Comparison of ENCODE assay signal across 8 cellular contexts in the genomic region with DNA sequence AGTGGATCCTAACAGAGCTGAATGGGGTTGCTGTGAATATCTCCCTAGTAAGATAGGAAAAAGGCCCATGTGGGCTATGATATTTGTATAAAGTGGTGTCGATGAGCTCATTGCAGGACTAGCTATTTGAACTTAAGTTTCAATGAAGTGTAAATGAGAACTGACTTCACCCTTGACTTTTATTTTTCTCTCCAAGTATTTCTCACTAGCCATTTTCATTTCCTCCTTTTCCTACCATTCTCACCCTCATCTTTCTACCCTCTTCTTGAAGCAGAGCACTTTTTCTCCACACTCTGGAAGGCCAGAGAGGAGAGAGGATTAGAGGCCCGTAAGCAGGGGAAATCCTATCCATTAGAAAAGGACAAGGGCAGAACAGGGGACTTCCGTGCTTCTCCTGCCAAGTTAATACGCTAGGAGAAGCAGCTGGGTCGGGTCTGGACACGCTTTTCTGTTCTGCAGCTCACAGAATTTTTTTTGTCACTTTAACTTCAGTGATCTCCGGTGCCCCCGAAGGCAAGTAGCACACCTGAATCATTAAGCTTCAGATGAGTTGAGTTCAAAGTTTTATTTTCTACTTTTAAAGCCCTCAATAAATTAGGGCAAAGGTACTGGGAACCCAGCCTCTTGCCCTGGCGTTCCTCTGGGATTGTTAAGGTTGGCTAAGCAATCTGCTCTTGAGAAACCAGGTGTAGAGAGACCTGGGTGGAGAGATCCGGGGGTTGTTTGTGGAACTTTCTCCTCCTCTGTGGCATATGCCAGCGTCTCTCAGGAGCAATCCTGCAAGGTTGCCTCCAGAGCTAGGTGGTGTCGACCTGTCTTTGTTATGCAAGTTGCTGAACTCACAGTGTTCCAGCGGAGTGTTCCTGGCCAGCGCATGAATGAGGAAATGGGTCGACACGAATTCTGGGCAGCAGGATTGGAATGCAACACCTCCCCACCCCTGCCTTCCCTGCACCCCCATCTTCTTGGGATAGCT. TPM values are rescaled to one million over a fixed set of nuclear protein-coding genes. Genes with fewer than 3 reads are reported as not detected.
A peak's percentile ranks its signal among the peaks of the same experiment; 100 is the strongest.
DNase-seq lines count a peak whose midpoint lies in the region; ATAC-seq lines count a peak whose summit lies in the region.

No MANE protein-coding gene starts in this region.

- peaks cover 25% of the 10 kb centered on the region for H3K4me1 ChIP-seq in BLaER1
- no peaks in the 10 kb centered on the region for H3K4me1 ChIP-seq in thymus (ENCODE audit: control insufficient read depth, insufficient read depth, low read length)

- no peak for DNase-seq in activated T-cell treated with anti-CD3 and anti-CD28 coated beads for 4 hours
- DNase-seq in activated CD8-positive, alpha-beta memory T cell treated with anti-CD3 and anti-CD28 coated beads for 24 hours, result no peak

- H3K9ac ChIP-seq in BLaER1, result no peak overlapping the region

- H3K36me3 ChIP-seq in BLaER1 (no peaks in the 10 kb centered on the region), thymus (ENCODE audit: control insufficient read depth, insufficient read depth) (no peaks in the 10 kb centered on the region)

- H3K27ac ChIP-seq in BLaER1 (no peak overlapping the region), angular gyrus (ENCODE audit: low read depth, low read length) (peak overlapping the region; percentile 76), layer of hippocampus (ENCODE audit: low read depth, low read length) (peak overlapping the region; percentile 89), thymus (ENCODE audit: low read depth) (peak overlapping the region; percentile 53)

- H3K27me3 ChIP-seq in BLaER1 (no peaks in the 10 kb centered on the region), layer of hippocampus (ENCODE audit: control insufficient read depth, insufficient read depth, low read length) (no peaks in the 10 kb centered on the region), thymus (ENCODE audit: control insufficient read depth, insufficient read depth) (no peaks in the 10 kb centered on the region)

- ATAC-seq in GM19324 (IDR thresholded peaks at IDR 0.05; ENCODE audit: low FRiP score, unreplicated experiment) (peak; percentile 38), HG03432 (IDR thresholded peaks at IDR 0.05; ENCODE audit: unreplicated experiment) (peak; percentile 58)

- H3K9me3 ChIP-seq in BLaER1 (no peaks in the 10 kb centered on the region), thymus (ENCODE audit: control insufficient read depth) (no peaks in the 10 kb centered on the region)

- no peaks in the 10 kb centered on the region for H4K20me1 ChIP-seq in BLaER1

- H3K4me2 ChIP-seq in BLaER1, result peak overlapping the region; percentile 93

- WGBS in thymus, result 90% methylated on average over 16 of the region's 16 CpGs

- H3K4me3 ChIP-seq in BLaER1 (no peak overlapping the region), thymus (ENCODE audit: low read length) (no peak overlapping the region)

RNA-seq across cellular contexts. Expression of gene ARID1B, which starts 56.2 kb away (rescaled TPM):
- 26.5 TPM for polyA plus RNA-seq in thymus
